Comparison of ENCODE assay signal across 8 cellular contexts in the genomic region with DNA sequence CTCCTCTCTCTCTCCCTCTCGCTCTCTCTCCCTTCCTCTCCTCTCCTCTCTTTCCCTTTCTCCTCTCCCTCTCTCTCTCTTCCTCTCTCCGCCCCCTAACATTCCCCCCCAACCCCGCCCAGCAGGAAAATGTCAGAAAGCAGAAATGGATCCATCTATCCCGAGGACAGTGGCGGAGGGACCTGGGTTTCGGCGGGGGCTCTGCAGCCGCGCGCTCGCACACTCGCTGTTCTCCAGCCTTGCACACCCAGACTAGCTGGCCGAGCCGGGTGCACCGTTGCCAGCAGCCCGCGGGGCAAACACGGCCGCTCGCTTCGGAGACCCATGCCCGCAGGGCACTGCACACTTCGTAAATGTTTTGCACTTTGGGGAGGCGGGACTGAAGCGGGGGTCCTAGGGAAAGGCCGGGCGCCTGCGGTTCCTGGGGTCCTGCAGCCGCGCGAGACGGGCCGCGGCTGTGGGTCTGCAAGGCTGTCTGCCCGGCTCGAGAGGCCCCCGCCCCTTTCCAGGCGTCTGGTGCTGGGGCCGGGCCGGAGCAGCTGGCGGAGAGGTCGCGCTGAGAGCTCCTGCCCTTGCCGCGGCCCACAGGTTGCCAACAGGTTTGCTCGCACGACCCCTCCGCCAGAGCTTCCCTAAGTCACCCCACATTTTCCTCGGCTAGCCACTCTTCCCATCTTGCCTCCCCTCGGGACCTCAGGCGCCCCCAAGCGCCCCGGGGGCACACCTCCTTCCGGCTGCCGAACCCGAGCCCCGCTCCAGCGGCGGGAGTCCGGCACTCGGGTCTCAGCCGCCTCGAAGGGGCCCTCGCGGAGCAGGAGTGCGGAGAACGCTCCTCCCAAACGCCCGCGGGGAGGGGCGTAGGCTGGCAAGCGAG. TPM values are rescaled to one million over a fixed set of nuclear protein-coding genes. Genes with fewer than 3 reads are reported as not detected.
A peak's percentile ranks its signal among the peaks of the same experiment; 100 is the strongest.
DNase-seq lines count a peak whose midpoint lies in the region; ATAC-seq and TF ChIP-seq lines count a peak whose summit lies in the region.

No MANE protein-coding gene starts in this region.

- H3K4me1 Mint-ChIP-seq in HFFc6 (ENCODE audit: low read depth) = peaks cover 28% of the 10 kb centered on the region
- H3K4me1 Mint-ChIP-seq in progenitor cell of endocrine pancreas (ENCODE audit: low read depth) = peaks cover 10% of the 10 kb centered on the region

- H3K36me3 ChIP-seq in BJ (ENCODE audit: control insufficient read depth, insufficient read depth, low read length) = no peaks in the 10 kb centered on the region
- H3K36me3 ChIP-seq in RWPE2 (ENCODE audit: low read depth) = no peaks in the 10 kb centered on the region
- no peaks in the 10 kb centered on the region for H3K36me3 ChIP-seq in heart right ventricle

- H3K9me3 Mint-ChIP-seq in HFFc6 (no peaks in the 10 kb centered on the region), progenitor cell of endocrine pancreas (ENCODE audit: low read depth) (no peaks in the 10 kb centered on the region)

- WGBS in heart right ventricle, 2 donors = 0 to 1% methylated on average over 70 to 72 of the region's 72 CpGs

- POLR2A ChIA-PET in BJ (lab: Charles Lee) = interaction anchor here (0.6 to 0.7 kb wide), 2 partner anchors 145 to 811 kb away, joined by 5 to 9 read pairs; no protein-coding TSS in a partner anchor

- TF ChIP-seq CTCF in BJ (IDR thresholded peaks at IDR 0.05; ENCODE audit: insufficient read depth, low read depth, low read length) (no peak), HFFc6 (IDR thresholded peaks at IDR 0.05) (no peak; the same call in 1 of the 2 replicates), RWPE2 (IDR thresholded peaks at IDR 0.05; ENCODE audit: poor library complexity, severe bottlenecking) (no peak), heart right ventricle (IDR thresholded peaks at IDR 0.05) (no peak), progenitor cell of endocrine pancreas (IDR thresholded peaks at IDR 0.05; ENCODE audit: unreplicated experiment) (peak; percentile 15)

- no peaks in the 10 kb centered on the region for H3K4me1 ChIP-seq in RWPE2 (ENCODE audit: insufficient read depth, poor library complexity, severe bottlenecking)
- peaks cover 14 to 43% (median 26%) of the 10 kb centered on the region in 9 donors for H3K4me1 ChIP-seq in heart right ventricle

- intact Hi-C loops in heart right ventricle (cut with DNase I) = loop anchor here in 6 of 10 donors (10.0 kb wide), 4 partner anchors 134 to 364 kb away; no protein-coding TSS in a partner anchor

- H3K9me3 ChIP-seq in RWPE2 (ENCODE audit: severe bottlenecking) (no peaks in the 10 kb centered on the region), heart right ventricle (no peaks in the 10 kb centered on the region)

- peak overlapping the region; percentile 97 for H3K4me3 Mint-ChIP-seq in HFFc6
- H3K4me3 Mint-ChIP-seq in progenitor cell of endocrine pancreas (ENCODE audit: low read depth) = peak overlapping the region; percentile 77

- H3K27ac ChIP-seq in RWPE2 (ENCODE audit: poor library complexity, severe bottlenecking) (no peak overlapping the region), heart right ventricle (peak overlapping the region in 5 of 10 donors; percentile 31 to 69 (median 46))

- H3K36me3 Mint-ChIP-seq in HFFc6 (ENCODE audit: low read depth) (no peaks in the 10 kb centered on the region), progenitor cell of endocrine pancreas (ENCODE audit: insufficient read depth) (no peaks in the 10 kb centered on the region)

- DNase-seq in BJ (ENCODE audit: low read depth) (no peak), HFFc6 (peak; percentile 40), RWPE2 (ENCODE audit: low spot score) (no peak), heart right ventricle (peak; percentile 24 to 38), progenitor cell of endocrine pancreas (ENCODE audit: low spot score, unreplicated experiment) (peak; percentile 42), amniotic stem cell (lab: John Stamatoyannopoulos, UW) (no peak)
- DNase-seq in activated naive CD4-positive, alpha-beta T cell treated with anti-CD3 and anti-CD28 coated beads, Interleukin-2, amount 50 U/mL, for 16 hours = peak; percentile 49

- CTCF ChIA-PET in BJ (lab: Yijun Ruan, JAX) = interaction anchor here (0.6 to 0.9 kb wide), 3 partner anchors 34 to 872 kb away, joined by 3 to 4 read pairs (median 3); no protein-coding TSS in a partner anchor

- H3K27me3 Mint-ChIP-seq in HFFc6 (ENCODE audit: insufficient read depth) (peaks cover 17% of the 10 kb centered on the region), progenitor cell of endocrine pancreas (peaks cover 80% of the 10 kb centered on the region)

- ATAC-seq in RWPE2 (ENCODE audit: low read depth) = peak; percentile 31; the same call in 1 of the 3 replicates
- peak; percentile 29 to 58 (median 40) for ATAC-seq in heart right ventricle
- ATAC-seq in GM19463 (IDR thresholded peaks at IDR 0.05; ENCODE audit: unreplicated experiment) = no peak

- H3K27ac Mint-ChIP-seq in HFFc6 (peak overlapping the region; percentile 87), progenitor cell of endocrine pancreas (no peak overlapping the region)

- peaks cover 8% of the 10 kb centered on the region for H3K27me3 ChIP-seq in BJ (ENCODE audit: control insufficient read depth, insufficient read depth, low read length)
- peaks cover 45% of the 10 kb centered on the region for H3K27me3 ChIP-seq in RWPE2 (ENCODE audit: insufficient read depth, poor library complexity, severe bottlenecking)
- peaks cover 0 to 87% (median 30%) of the 10 kb centered on the region in 7 donors for H3K27me3 ChIP-seq in heart right ventricle

- peak overlapping the region; percentile 66 for H3K4me3 ChIP-seq in BJ (ENCODE audit: low read depth, low read length)
- H3K4me3 ChIP-seq in RWPE2 (ENCODE audit: severe bottlenecking) = peak overlapping the region; percentile 44
- H3K4me3 ChIP-seq in heart right ventricle = peak overlapping the region; percentile 36 to 91 (median 76)

RNA-seq across cellular contexts. Expression of a gene that starts 0.8 kb away (rescaled TPM):
- polyA plus RNA-seq in BJ (2011; rRNA removed) (1.5 and 2.9 TPM in 2 replicates), heart right ventricle (1 to 10 TPM in 1 of 2 donors, under 1 TPM in 1; 0.36 to 1.6 TPM)
- 3.1 and 4.5 TPM in 2 replicates for polyA minus RNA-seq in BJ (2011; rRNA and poly(A)+ RNA removed)
- total RNA-seq in HFFc6 (2021; fragmentation: NEBNext Ultra II Directional; extraction: Animal tissue kit (Norgen Biotek cat#: 25700)) = 1 to 10 TPM; 3.8 to 6.8 (median 5.7) TPM
- total RNA-seq in heart right ventricle (10 to 100 TPM in 1 of 10 donors, 1 to 10 TPM in 9; 1.1 to 12.0 (median 2.0) TPM), progenitor cell of endocrine pancreas (0.55 and 2.0 TPM in 2 replicates)

Comparison
In these comparisons a context has a peak if more than half of its experiments do, and no peak if none do; other contexts are left out.
1. DNase-seq: peak in HFFc6 (single experiment), activated naive CD4-positive, alpha-beta T cell treated with anti-CD3 and anti-CD28 coated beads, Interleukin-2, amount 50 U/mL, for 16 hours (single experiment), heart right ventricle (2 of 2) and progenitor cell of endocrine pancreas (single experiment); none in BJ (single experiment), RWPE2 (single experiment) and amniotic stem cell (single experiment).
2. Peak in every context shown above with its lines, with median percentiles within 50 percentile points of each other: H3K4me3 ChIP-seq.